In genomic region chr18:72375628-72376027, GRCh38 we compare ENCODE assay signal across 14 cellular contexts.
A peak's percentile ranks its signal among the peaks of the same experiment; 100 is the strongest.
DNase-seq lines count a peak whose midpoint lies in the region.
"Had no signal": no experiment of that assay in that cellular context is flagged by ENCODE, and none has a peak within 500 bp of the region (broad histone marks: within the 10 kb centered on the region; RNA-seq: fewer than 3 reads in every experiment).

No MANE protein-coding gene starts in this region.

- DNase-seq in HS-5 (ENCODE audit: low read depth) (peak; percentile 28), SHP77 (lab: John Stamatoyannopoulos, UW) (peak; percentile 93 to 94), fibroblast of peridontal ligament (ENCODE audit: extremely low read depth) (peak; percentile 58), stromal cell of bone marrow (ENCODE audit: low read depth) (peak; percentile 4), iPS-NIHi11 (ENCODE audit: low spot score) (no peak), MV-4-11 (lab: John Stamatoyannopoulos, UW) (no peak)
- no peak for DNase-seq in central memory CD4-positive, alpha-beta T cell
- DNase-seq: activated CD8-positive, alpha-beta memory T cell treated with anti-CD3 and anti-CD28 coated beads, Interleukin-2, amount 10 ng/mL, durations not matched to agents 7 days and 5 days; activated naive CD4-positive, alpha-beta T cell; caudate nucleus; COR-L47; GOT3; right cardiac atrium; stimulated activated naive CD4-positive, alpha-beta T cell treated with Interleukin-2 at 50 U/mL for 16 hours had no signal

Comparison
In these comparisons a context has a peak if more than half of its experiments do, and no peak if none do; other contexts are left out.
1. DNase-seq: peak in HS-5 (single experiment), SHP77 (2 of 2), fibroblast of peridontal ligament (single experiment) and stromal cell of bone marrow (single experiment); none in central memory CD4-positive, alpha-beta T cell (single experiment), iPS-NIHi11 (single experiment) and MV-4-11 (single experiment).